Comparison of ENCODE assay signal across 1 cellular context in genomic region chr19:55228403-55229031, GRCh38.
TF ChIP-seq lines count a peak whose summit lies in the region.

A gene with protein sequence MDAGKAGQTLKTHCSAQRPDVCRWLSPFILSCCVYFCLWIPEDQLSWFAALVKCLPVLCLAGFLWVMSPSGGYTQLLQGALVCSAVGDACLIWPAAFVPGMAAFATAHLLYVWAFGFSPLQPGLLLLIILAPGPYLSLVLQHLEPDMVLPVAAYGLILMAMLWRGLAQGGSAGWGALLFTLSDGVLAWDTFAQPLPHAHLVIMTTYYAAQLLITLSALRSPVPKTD (minus strand): TSS chr19:55228763. CDS start chr19:55228741, 22 bp downstream.

TF ChIP-seq in HepG2, 621 proteins besides CTCF, POLR2A, EP300 and RAD21 (continued from another document and continues in another):
- TF ChIP-seq, protein P1, sequence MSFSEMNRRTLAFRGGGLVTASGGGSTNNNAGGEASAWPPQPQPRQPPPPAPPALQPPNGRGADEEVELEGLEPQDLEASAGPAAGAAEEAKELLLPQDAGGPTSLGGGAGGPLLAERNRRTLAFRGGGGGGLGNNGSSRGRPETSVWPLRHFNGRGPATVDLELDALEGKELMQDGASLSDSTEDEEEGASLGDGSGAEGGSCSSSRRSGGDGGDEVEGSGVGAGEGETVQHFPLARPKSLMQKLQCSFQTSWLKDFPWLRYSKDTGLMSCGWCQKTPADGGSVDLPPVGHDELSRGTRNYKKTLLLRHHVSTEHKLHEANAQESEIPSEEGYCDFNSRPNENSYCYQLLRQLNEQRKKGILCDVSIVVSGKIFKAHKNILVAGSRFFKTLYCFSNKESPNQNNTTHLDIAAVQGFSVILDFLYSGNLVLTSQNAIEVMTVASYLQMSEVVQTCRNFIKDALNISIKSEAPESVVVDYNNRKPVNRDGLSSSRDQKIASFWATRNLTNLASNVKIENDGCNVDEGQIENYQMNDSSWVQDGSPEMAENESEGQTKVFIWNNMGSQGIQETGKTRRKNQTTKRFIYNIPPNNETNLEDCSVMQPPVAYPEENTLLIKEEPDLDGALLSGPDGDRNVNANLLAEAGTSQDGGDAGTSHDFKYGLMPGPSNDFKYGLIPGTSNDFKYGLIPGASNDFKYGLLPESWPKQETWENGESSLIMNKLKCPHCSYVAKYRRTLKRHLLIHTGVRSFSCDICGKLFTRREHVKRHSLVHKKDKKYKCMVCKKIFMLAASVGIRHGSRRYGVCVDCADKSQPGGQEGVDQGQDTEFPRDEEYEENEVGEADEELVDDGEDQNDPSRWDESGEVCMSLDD (CRISPR knock-in tag; IDR thresholded peaks at IDR 0.05; ENCODE audit: borderline replicate concordance), result peak; percentile 31; the same call in 1 of the 2 replicates
- TF ChIP-seq MIER2 (CRISPR knock-in tag; IDR thresholded peaks at IDR 0.05) (peak; percentile 58; the same call in 1 of the 2 replicates), SOX5 (CRISPR knock-in tag; IDR thresholded peaks at IDR 0.05; ENCODE audit: borderline replicate concordance) (peak; percentile 29; the same call in 1 of the 2 replicates), KLF13 (CRISPR knock-in tag; IDR thresholded peaks at IDR 0.05) (no peak), MEIS1 (CRISPR knock-in tag; IDR thresholded peaks at IDR 0.05; ENCODE audit: borderline replicate concordance) (0 out of 2 replicates have a peak, but pooled peaks have one; percentile 70), SATB2 (CRISPR knock-in tag; IDR thresholded peaks at IDR 0.05) (no peak), ZNF3 (CRISPR knock-in tag; IDR thresholded peaks at IDR 0.05) (no peak), NFATC3 (CRISPR knock-in tag; IDR thresholded peaks at IDR 0.05) (no peak), GTF3A (CRISPR knock-in tag; conservative IDR thresholded peaks at IDR 0.05) (no peak), ARNT2 (CRISPR knock-in tag; IDR thresholded peaks at IDR 0.05; ENCODE audit: low read depth) (no peak), MTF1 (CRISPR knock-in tag; IDR thresholded peaks at IDR 0.05) (no peak), FLYWCH1 (CRISPR knock-in tag; IDR thresholded peaks at IDR 0.05) (no peak), HNRNPLL (IDR thresholded peaks at IDR 0.05; ENCODE audit: low read depth, low read length, poor library complexity, severe bottlenecking) (no peak), HOXA5 (CRISPR knock-in tag; IDR thresholded peaks at IDR 0.05) (no peak), SCMH1 (CRISPR knock-in tag; IDR thresholded peaks at IDR 0.05; ENCODE audit: borderline replicate concordance) (no peak), ISL2 (CRISPR knock-in tag; IDR thresholded peaks at IDR 0.05) (0 out of 2 replicates have a peak, but pooled peaks have one; percentile 29), SMC3 (IDR thresholded peaks at IDR 0.05; ENCODE audit: low read length) (no peak), REXO4 (CRISPR knock-in tag; IDR thresholded peaks at IDR 0.05; ENCODE audit: borderline replicate concordance) (no peak), FIP1L1 (IDR thresholded peaks at IDR 0.05; ENCODE audit: borderline replicate concordance, insufficient read depth, low read depth, low read length) (no peak), SMARCC2 (IDR thresholded peaks at IDR 0.05) (no peak), CBX5 (CRISPR knock-in tag; IDR thresholded peaks at IDR 0.05; ENCODE audit: borderline replicate concordance) (no peak; the same call in 1 of the 2 replicates), MLLT10 (CRISPR knock-in tag; IDR thresholded peaks at IDR 0.05) (no peak), HNF1A (IDR thresholded peaks at IDR 0.05; ENCODE audit: low read depth) (peak; percentile 94), HNF1A (CRISPR knock-in tag; IDR thresholded peaks at IDR 0.05; ENCODE audit: borderline replicate concordance) (peak; percentile 99), ELK4 (CRISPR knock-in tag; IDR thresholded peaks at IDR 0.05; ENCODE audit: borderline replicate concordance) (no peak), ZNF260 (CRISPR knock-in tag; IDR thresholded peaks at IDR 0.05; ENCODE audit: borderline replicate concordance, low read depth) (no peak), GPBP1L1 (CRISPR knock-in tag; IDR thresholded peaks at IDR 0.05) (no peak), POLR2AphosphoS5 (IDR thresholded peaks at IDR 0.05; ENCODE audit: low read depth, low read length) (peak; percentile 73), TBP (CRISPR knock-in tag; IDR thresholded peaks at IDR 0.05) (no peak), HDAC6 (IDR thresholded peaks at IDR 0.05; ENCODE audit: low read depth, low read length) (no peak), AFF4 (CRISPR knock-in tag; IDR thresholded peaks at IDR 0.05) (no peak), ZNF839 (CRISPR knock-in tag; IDR thresholded peaks at IDR 0.05; ENCODE audit: borderline replicate concordance) (0 out of 2 replicates have a peak, but pooled peaks have one; percentile 90), E2F5 (CRISPR knock-in tag; conservative IDR thresholded peaks at IDR 0.05) (no peak), NR1H2 (CRISPR knock-in tag; IDR thresholded peaks at IDR 0.05; ENCODE audit: borderline replicate concordance, low read depth) (no peak), ZBTB46 (CRISPR knock-in tag; IDR thresholded peaks at IDR 0.05; ENCODE audit: borderline replicate concordance) (no peak; the same call in 1 of the 2 replicates), PHF21A (CRISPR knock-in tag; IDR thresholded peaks at IDR 0.05) (peak; percentile 78), FOSL1 (CRISPR knock-in tag; IDR thresholded peaks at IDR 0.05; ENCODE audit: borderline replicate concordance) (no peak), FOXK1 (CRISPR knock-in tag; IDR thresholded peaks at IDR 0.05; ENCODE audit: borderline replicate concordance, low read depth) (no peak), ZNF451 (CRISPR knock-in tag; IDR thresholded peaks at IDR 0.05) (no peak), ADNP (CRISPR knock-in tag; IDR thresholded peaks at IDR 0.05) (no peak), FOXO1 (CRISPR knock-in tag; IDR thresholded peaks at IDR 0.05) (peak; percentile 80), ATF1 (CRISPR knock-in tag; IDR thresholded peaks at IDR 0.05) (no peak), SP5 (CRISPR knock-in tag; IDR thresholded peaks at IDR 0.05; ENCODE audit: borderline replicate concordance, low read depth) (0 out of 2 replicates have a peak, but pooled peaks have one; percentile 33)
- TF ChIP-seq, protein P2, sequence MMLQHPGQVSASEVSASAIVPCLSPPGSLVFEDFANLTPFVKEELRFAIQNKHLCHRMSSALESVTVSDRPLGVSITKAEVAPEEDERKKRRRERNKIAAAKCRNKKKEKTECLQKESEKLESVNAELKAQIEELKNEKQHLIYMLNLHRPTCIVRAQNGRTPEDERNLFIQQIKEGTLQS (CRISPR knock-in tag; IDR thresholded peaks at IDR 0.05), result 0 out of 2 replicates have a peak, but pooled peaks have one; percentile 22
- TF ChIP-seq, protein P3, sequence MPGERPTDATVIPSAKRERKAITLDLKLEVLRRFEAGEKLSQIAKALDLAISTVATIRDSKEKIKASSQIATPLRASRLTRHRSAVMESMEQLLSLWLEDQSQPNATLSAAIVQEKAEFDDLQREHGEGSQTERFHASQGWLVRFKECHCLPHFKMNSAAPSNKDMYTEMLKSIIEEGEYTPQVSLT (CRISPR knock-in tag; IDR thresholded peaks at IDR 0.05; ENCODE audit: borderline replicate concordance, low read depth), result no peak
- TF ChIP-seq, protein P4, sequence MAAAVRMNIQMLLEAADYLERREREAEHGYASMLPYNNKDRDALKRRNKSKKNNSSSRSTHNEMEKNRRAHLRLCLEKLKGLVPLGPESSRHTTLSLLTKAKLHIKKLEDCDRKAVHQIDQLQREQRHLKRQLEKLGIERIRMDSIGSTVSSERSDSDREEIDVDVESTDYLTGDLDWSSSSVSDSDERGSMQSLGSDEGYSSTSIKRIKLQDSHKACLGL (CRISPR knock-in tag; IDR thresholded peaks at IDR 0.05), result 0 out of 2 replicates have a peak, but pooled peaks have one; percentile 11
